In genomic region chr17:38742431-38743308, GRCh38 we compare ENCODE assay signal across 11 cellular contexts. TPM values are rescaled to one million over a fixed set of nuclear protein-coding genes. Genes with fewer than 3 reads are reported as not detected.
A peak's percentile ranks its signal among the peaks of the same experiment; 100 is the strongest.
DNase-seq lines count a peak whose midpoint lies in the region; ATAC-seq lines count a peak whose summit lies in the region.
"Had no signal": no experiment of that assay in that cellular context is flagged by ENCODE, and none has a peak within 500 bp of the region (broad histone marks: within the 10 kb centered on the region; RNA-seq: fewer than 3 reads in every experiment).

No MANE protein-coding gene starts in this region.

- H3K4me1 Mint-ChIP-seq in activated CD4-positive, alpha-beta T cell treated with anti-CD3 and anti-CD28 coated beads, Interleukin-2, amount 10 ng/mL, durations not matched to agents 24 days and 14 days = peaks cover 25% of the 10 kb centered on the region
- peaks cover 15% of the 10 kb centered on the region for H3K4me1 Mint-ChIP-seq in T-helper 17 cell

- peak; percentile 72 for DNase-seq in activated CD4-positive, alpha-beta T cell treated with anti-CD3 and anti-CD28 coated beads, Interleukin-2, amount 10 ng/mL, durations not matched to agents 24 days and 14 days
- no peak for DNase-seq in activated CD4-positive, alpha-beta T cell treated with anti-CD3 and anti-CD28 coated beads, Interleukin-2, amount 50 U/mL, for 1 hour
- no peak for DNase-seq in T-helper 17 cell
- peak; percentile 66 for DNase-seq in glomerular visceral epithelial cell (ENCODE audit: extremely low spot score)
- DNase-seq in smooth muscle cell of the brain vasculature (ENCODE audit: low read depth, low spot score) = peak; percentile 87
- DNase-seq in SW480 (ENCODE audit: low spot score) = no peak
- no peak for DNase-seq in posterior vena cava (ENCODE audit: low spot score)
- DNase-seq: CD4-positive, CD25-positive, alpha-beta regulatory T cell had no signal

- no peaks in the 10 kb centered on the region for H3K36me3 Mint-ChIP-seq in activated CD4-positive, alpha-beta T cell treated with anti-CD3 and anti-CD28 coated beads, Interleukin-2, amount 10 ng/mL, durations not matched to agents 24 days and 14 days (ENCODE audit: low read depth)
- peaks cover 6% of the 10 kb centered on the region for H3K36me3 Mint-ChIP-seq in T-helper 17 cell (ENCODE audit: low read depth)
- H3K36me3 Mint-ChIP-seq: natural killer cell treated with Interleukin-12 subunit alpha and Interleukin-12 subunit beta and Interleukin-15 and Interleukin-18, amount 100 ng/mL, for 72 hours had no signal

- ATAC-seq in T-helper 17 cell (peak; percentile 53), HG03108 (IDR thresholded peaks at IDR 0.05; ENCODE audit: unreplicated experiment) (no peak)

- peaks cover 12% of the 10 kb centered on the region for H3K27me3 Mint-ChIP-seq in activated CD4-positive, alpha-beta T cell treated with anti-CD3 and anti-CD28 coated beads, Interleukin-2, amount 10 ng/mL, durations not matched to agents 24 days and 14 days
- H3K27me3 Mint-ChIP-seq in T-helper 17 cell = peaks cover 36% of the 10 kb centered on the region

- no peak overlapping the region for H3K4me3 Mint-ChIP-seq in activated CD4-positive, alpha-beta T cell treated with anti-CD3 and anti-CD28 coated beads, Interleukin-2, amount 10 ng/mL, durations not matched to agents 24 days and 14 days
- no peak overlapping the region for H3K4me3 Mint-ChIP-seq in T-helper 17 cell
- H3K4me3 Mint-ChIP-seq: natural killer cell treated with Interleukin-12 subunit alpha and Interleukin-12 subunit beta and Interleukin-15 and Interleukin-18, amount 100 ng/mL, for 72 hours had no signal

- H3K27ac Mint-ChIP-seq in activated CD4-positive, alpha-beta T cell treated with anti-CD3 and anti-CD28 coated beads, Interleukin-2, amount 10 ng/mL, durations not matched to agents 24 days and 14 days = peak overlapping the region; percentile 5
- no peak overlapping the region for H3K27ac Mint-ChIP-seq in T-helper 17 cell
- H3K27ac Mint-ChIP-seq: CD4-positive, CD25-positive, alpha-beta regulatory T cell; natural killer cell treated with Interleukin-12 subunit alpha and Interleukin-12 subunit beta and Interleukin-15 and Interleukin-18, amount 100 ng/mL, for 72 hours had no signal

- intact Hi-C loops in activated CD4-positive, alpha-beta T cell treated with anti-CD3 and anti-CD28 coated beads, Interleukin-2, amount 10 ng/mL, durations not matched to agents 24 days and 14 days (cut with micrococcal nuclease) = no loop called here
- intact Hi-C loops in posterior vena cava (cut with DNase I) = no loop called here

- no peaks in the 10 kb centered on the region for H3K9me3 ChIP-seq in T-helper 17 cell (ENCODE audit: control insufficient read depth, low read length, poor library complexity, severe bottlenecking)
- H3K9me3 ChIP-seq: SJSA1 had no signal

- H3K9me3 Mint-ChIP-seq in activated CD4-positive, alpha-beta T cell treated with anti-CD3 and anti-CD28 coated beads, Interleukin-2, amount 10 ng/mL, durations not matched to agents 24 days and 14 days = no peaks in the 10 kb centered on the region
- H3K9me3 Mint-ChIP-seq: natural killer cell treated with Interleukin-12 subunit alpha and Interleukin-12 subunit beta and Interleukin-15 and Interleukin-18, amount 100 ng/mL, for 72 hours had no signal

RNA-seq across cellular contexts. Expression of gene PCGF2, which starts 5.5 kb away (rescaled TPM):
- 4.7 and 5.5 TPM in 2 replicates for total RNA-seq in activated CD4-positive, alpha-beta T cell treated with anti-CD3 and anti-CD28 coated beads, Interleukin-2, amount 10 ng/mL, durations not matched to agents 24 days and 14 days
- total RNA-seq in T-helper 17 cell = not detected
- total RNA-seq in posterior vena cava = 10 to 100 TPM; 51.3 to 53.9 TPM
- total RNA-seq: natural killer cell treated with Interleukin-12 subunit alpha and Interleukin-12 subunit beta and Interleukin-15 and Interleukin-18, amount 100 ng/mL, for 72 hours had no signal

RNA-seq across cellular contexts. Expression of gene PSMB3, which starts 9.9 kb away (rescaled TPM):
- 356 and 358 TPM in 2 replicates for total RNA-seq in activated CD4-positive, alpha-beta T cell treated with anti-CD3 and anti-CD28 coated beads, Interleukin-2, amount 10 ng/mL, durations not matched to agents 24 days and 14 days
- 10 to 100 TPM; 78.5 to 85.5 TPM for total RNA-seq in T-helper 17 cell
- total RNA-seq in posterior vena cava = 100 to 1,000 TPM; 133 to 137 TPM

RNA-seq across cellular contexts. Expression of gene CISD3, which starts 12.5 kb away (rescaled TPM):
- 44.0 and 46.7 TPM in 2 replicates for total RNA-seq in activated CD4-positive, alpha-beta T cell treated with anti-CD3 and anti-CD28 coated beads, Interleukin-2, amount 10 ng/mL, durations not matched to agents 24 days and 14 days
- total RNA-seq in T-helper 17 cell = 10 to 100 TPM; 12.0 to 12.8 TPM
- total RNA-seq in posterior vena cava = 10 to 100 TPM; 24.7 to 27.4 TPM

RNA-seq across cellular contexts. Expression of gene MLLT6, which starts 37.6 kb away (rescaled TPM):
- 243 and 248 TPM in 2 replicates for total RNA-seq in activated CD4-positive, alpha-beta T cell treated with anti-CD3 and anti-CD28 coated beads, Interleukin-2, amount 10 ng/mL, durations not matched to agents 24 days and 14 days
- total RNA-seq in T-helper 17 cell = 100 to 1,000 TPM; 304 to 334 TPM
- 10 to 100 TPM; 79.7 to 82.4 TPM for total RNA-seq in posterior vena cava

RNA-seq across cellular contexts. Expression of gene PIP4K2B, which starts 56.7 kb away (rescaled TPM):
- 42.8 and 44.3 TPM in 2 replicates for total RNA-seq in activated CD4-positive, alpha-beta T cell treated with anti-CD3 and anti-CD28 coated beads, Interleukin-2, amount 10 ng/mL, durations not matched to agents 24 days and 14 days
- total RNA-seq in T-helper 17 cell (10 to 100 TPM; 28.2 to 33.5 TPM), posterior vena cava (10 to 100 TPM; 38.7 to 45.7 TPM)

Comparison
In these comparisons a context has a peak if more than half of its experiments do, and no peak if none do; other contexts are left out.
1. DNase-seq: peak in activated CD4-positive, alpha-beta T cell treated with anti-CD3 and anti-CD28 coated beads, Interleukin-2, amount 10 ng/mL, durations not matched to agents 24 days and 14 days (single experiment), glomerular visceral epithelial cell (single experiment) and smooth muscle cell of the brain vasculature (single experiment); none in activated CD4-positive, alpha-beta T cell treated with anti-CD3 and anti-CD28 coated beads, Interleukin-2, amount 50 U/mL, for 1 hour (single experiment), T-helper 17 cell (0 of 3), SW480 (single experiment) and posterior vena cava (single experiment).